9 cellular contexts compared by ENCODE assay signal in genomic region chr17:61818225-61818624, GRCh38.
"Had no signal": no experiment of that assay in that cellular context is flagged by ENCODE, and none has a peak within 500 bp of the region (broad histone marks: within the 10 kb centered on the region; RNA-seq: fewer than 3 reads in every experiment).

No MANE protein-coding gene starts in this region.

- DNase-seq: GM23248, GOT3, H9, HCEC 1CT, Karpas-422, KBM-7 had no signal

- H3K27ac ChIP-seq: GM23248, HL-60, KMS-11 had no signal

- H3K4me3 Mint-ChIP-seq: H9, IgD-negative memory B cell had no signal

- H3K9ac ChIP-seq: GM23248, KMS-11 had no signal

- H2AFZ ChIP-seq: GM23248 had no signal

- H3K4me1 Mint-ChIP-seq: H9 had no signal

- H3K27ac Mint-ChIP-seq: H9, IgD-negative memory B cell had no signal

- H3K4me3 ChIP-seq: GM23248 had no signal

- H3K4me2 ChIP-seq: KMS-11 had no signal
